In the genomic region with DNA sequence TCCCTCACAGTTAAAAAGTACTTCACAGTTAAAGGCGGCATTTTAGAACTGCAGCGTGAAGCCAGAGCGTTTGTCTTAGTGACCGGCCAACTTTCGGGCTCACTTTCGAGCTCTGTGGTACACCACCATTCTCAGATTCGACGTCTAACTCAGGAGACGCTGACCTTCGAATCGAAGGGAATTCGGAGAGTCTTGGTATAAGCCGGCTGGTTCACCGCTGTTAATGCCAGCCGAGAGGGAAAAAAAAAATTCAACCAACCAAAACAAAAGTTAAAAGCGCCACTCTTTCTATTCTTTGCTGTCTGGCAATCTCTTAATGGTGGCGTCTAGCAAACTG, we compare ENCODE assay signal across 8 cellular contexts. TPM values are rescaled to one million over a fixed set of nuclear protein-coding genes. Genes with fewer than 3 reads are reported as not detected.
DNase-seq lines count a peak whose midpoint lies in the region; ATAC-seq and TF ChIP-seq lines count a peak whose summit lies in the region.

No MANE protein-coding gene starts in this region.

- intact Hi-C loops in PC-9 (cut with micrococcal nuclease; ENCODE audit: unreplicated experiment) = loop anchor here (2.0 to 10.0 kb wide), 5 partner anchors 70 to 1897 kb away; partner anchors contain the start of genes CSNK1G3, PPIC and SNX2

- no peaks in the 10 kb centered on the region for H3K9me3 ChIP-seq in SK-N-SH
- H3K9me3 ChIP-seq in PC-9 (ENCODE audit: insufficient read depth, low read depth) = no peaks in the 10 kb centered on the region
- H3K9me3 ChIP-seq in fibroblast of lung (ENCODE audit: control insufficient read depth, insufficient read depth, low read depth, low read length) = no peaks in the 10 kb centered on the region
- no peaks in the 10 kb centered on the region for H3K9me3 ChIP-seq in parathyroid adenoma (ENCODE audit: control insufficient read depth, low read length)

- DNase-seq in SK-N-SH = no peak
- DNase-seq in PC-9 = no peak
- DNase-seq in fibroblast of lung (ENCODE audit: low read depth in 2 of 2) = no peak
- DNase-seq in NK-92 (lab: John Stamatoyannopoulos, UW; ENCODE audit: unreplicated experiment) = no peak
- DNase-seq in NCI-H187 treated with DMSO at 0.1 percent for 48 hours (lab: John Stamatoyannopoulos, UW) = no peak

- no TSS peak for BruUV-seq in PC-9 (replicated peaks; lab: Mats Ljungman, UMichigan)

- TF ChIP-seq CTCF in SK-N-SH (IDR thresholded peaks at IDR 0.05) (no peak), PC-9 (conservative IDR thresholded peaks at IDR 0.05) (no peak), fibroblast of lung (conservative IDR thresholded peaks at IDR 0.05 in 1 of 2, IDR thresholded peaks at IDR 0.05 in 1 of 2; ENCODE audit: low read depth in 1 of 2, low read length in 2 of 2) (no peak), parathyroid adenoma (IDR thresholded peaks at IDR 0.05) (no peak)

- no peaks in the 10 kb centered on the region for H3K27me3 ChIP-seq in SK-N-SH (ENCODE audit: insufficient read depth)
- no peaks in the 10 kb centered on the region for H3K27me3 ChIP-seq in PC-9 (ENCODE audit: insufficient read depth, low read depth)
- no peaks in the 10 kb centered on the region for H3K27me3 ChIP-seq in fibroblast of lung (ENCODE audit: control insufficient read depth, insufficient read depth, low read length)
- no peaks in the 10 kb centered on the region for H3K27me3 ChIP-seq in parathyroid adenoma (ENCODE audit: control insufficient read depth, insufficient read depth, low read length)

- H3K4me1 ChIP-seq in SK-N-SH (ENCODE audit: control insufficient read depth in 1 of 2, insufficient read depth in 2 of 2, low read depth in 1 of 2, low read length in 1 of 2) = peaks cover 7% of the 10 kb centered on the region in 2 experiments; a peak in 3 of 4 replicates
- H3K4me1 ChIP-seq in PC-9 (replicated peaks; ENCODE audit: insufficient read depth) = peaks cover 49% of the 10 kb centered on the region
- H3K4me1 ChIP-seq in fibroblast of lung (ENCODE audit: control insufficient read depth, extremely low read depth, insufficient read depth, low read length) = peaks cover 8% of the 10 kb centered on the region
- H3K4me1 ChIP-seq in parathyroid adenoma = peaks cover 7% of the 10 kb centered on the region

- H3K27ac ChIP-seq in SK-N-SH (ENCODE audit: low read depth in 2 of 2, low read length in 1 of 2) (peak overlapping the region; percentile 79 to 93), PC-9 (peak overlapping the region; percentile 87), fibroblast of lung (ENCODE audit: insufficient read depth, low read length) (peak overlapping the region; percentile 62), parathyroid adenoma (peak overlapping the region; percentile 81)

- no peak for TF ChIP-seq RAD21 in SK-N-SH (IDR thresholded peaks at IDR 0.05; ENCODE audit: low read length)

- H3K9me2 ChIP-seq in SK-N-SH = no peaks in the 10 kb centered on the region
- H3K9me2 ChIP-seq in PC-9 (ENCODE audit: insufficient read depth) = no peaks in the 10 kb centered on the region

- CTCF ChIA-PET in SK-N-SH (lab: Yijun Ruan, JAX) (interaction anchor here (0.6 to 1.4 kb wide), 4 partner anchors 140 to 500 kb away, joined by 3 to 4 read pairs (median 3); no protein-coding TSS in a partner anchor), PC-9 (lab: Charles Lee) (no interaction called here)

- H4K20me1 ChIP-seq in SK-N-SH (ENCODE audit: insufficient read depth) (no peaks in the 10 kb centered on the region), PC-9 (ENCODE audit: insufficient read depth) (no peaks in the 10 kb centered on the region), fibroblast of lung (ENCODE audit: control insufficient read depth, extremely low read depth, insufficient read depth, low read length) (no peaks in the 10 kb centered on the region)

- 39% methylated on average over 17 of the region's 17 CpGs for WGBS in SK-N-SH (ENCODE audit: low lambda C conversion rate)

- H2AFZ ChIP-seq in SK-N-SH (ENCODE audit: low read depth) (peak overlapping the region; percentile 96), PC-9 (peak overlapping the region; percentile 96), fibroblast of lung (ENCODE audit: low read length) (peak overlapping the region; percentile 20), parathyroid adenoma (peak overlapping the region; percentile 92)

- H3K4me3 ChIP-seq in SK-N-SH (ENCODE audit: low read depth in 2 of 2, low read length in 1 of 2) (peak overlapping the region; percentile 86 to 90), PC-9 (peak overlapping the region; percentile 64), fibroblast of lung (replicated peaks in 1 of 4; ENCODE audit: control extremely low read depth in 1 of 4, insufficient read depth in 1 of 4, low read depth in 3 of 4, low read length in 4 of 4) (peak overlapping the region; percentile 71 to 89 (median 80)), parathyroid adenoma (ENCODE audit: low read depth, low read length) (peak overlapping the region; percentile 74)

- ATAC-seq in SK-N-SH treated with all-trans-retinoic acid at 6 μM for 48 hours = no peak
- ATAC-seq in HG02588 (IDR thresholded peaks at IDR 0.05; ENCODE audit: unreplicated experiment) = peak; percentile 55

- H3K4me2 ChIP-seq in SK-N-SH (peak overlapping the region; percentile 75), PC-9 (peak overlapping the region; percentile 92), fibroblast of lung (ENCODE audit: extremely low read depth, insufficient read depth, low read length) (peak overlapping the region; percentile 79), parathyroid adenoma (ENCODE audit: low read length) (peak overlapping the region; percentile 89)

- H3K36me3 ChIP-seq in SK-N-SH (replicated peaks in 1 of 2; ENCODE audit: control insufficient read depth in 1 of 2, insufficient read depth in 2 of 2, low read length in 1 of 2) (no peaks in the 10 kb centered on the region), PC-9 (ENCODE audit: low read depth) (no peaks in the 10 kb centered on the region), fibroblast of lung (ENCODE audit: control insufficient read depth, insufficient read depth, low read length) (no peaks in the 10 kb centered on the region), parathyroid adenoma (ENCODE audit: control insufficient read depth, insufficient read depth, low read length) (no peaks in the 10 kb centered on the region)

- H3F3A ChIP-seq in SK-N-SH (replicated peaks; ENCODE audit: insufficient read depth) (peaks cover 5% of the 10 kb centered on the region), PC-9 (ENCODE audit: insufficient read depth, low read depth) (peaks cover 25% of the 10 kb centered on the region)

- H3K79me2 ChIP-seq in SK-N-SH (ENCODE audit: insufficient read depth) = peaks cover 41% of the 10 kb centered on the region
- peaks cover 28% of the 10 kb centered on the region for H3K79me2 ChIP-seq in PC-9 (ENCODE audit: low read depth)
- peaks cover 1% of the 10 kb centered on the region for H3K79me2 ChIP-seq in fibroblast of lung (ENCODE audit: control insufficient read depth, insufficient read depth, low read length)
- peaks cover 9% of the 10 kb centered on the region for H3K79me2 ChIP-seq in parathyroid adenoma

- peak overlapping the region; percentile 83 for H3K9ac ChIP-seq in SK-N-SH
- H3K9ac ChIP-seq in fibroblast of lung (ENCODE audit: insufficient read depth, low read length) = peak overlapping the region; percentile 83
- peak overlapping the region; percentile 9 for H3K9ac ChIP-seq in parathyroid adenoma

- POLR2A ChIA-PET in SK-N-SH (lab: Yijun Ruan, JAX) = interaction anchor here (0.6 to 0.7 kb wide), 3 partner anchors 53 to 252 kb away, joined by 3 read pairs; no protein-coding TSS in a partner anchor
- POLR2A ChIA-PET in PC-9 (lab: Charles Lee; ENCODE audit: unreplicated experiment) = interaction anchor here (0.7 kb wide), 1 partner anchor 194 kb away, joined by 5 read pairs; no protein-coding TSS in a partner anchor

- TF ChIP-seq EP300 in SK-N-SH (IDR thresholded peaks at IDR 0.05; ENCODE audit: borderline replicate concordance in 1 of 2, low read depth in 1 of 2, low read length in 1 of 2) = no peak

TF ChIP-seq in SK-N-SH, 30 proteins besides CTCF, POLR2A, EP300 and RAD21 (continues in another document):
- TF ChIP-seq TEAD4 (IDR thresholded peaks at IDR 0.05; ENCODE audit: borderline replicate concordance, insufficient read depth) (no peak), FOSL2 (IDR thresholded peaks at IDR 0.05; ENCODE audit: borderline replicate concordance, low read depth) (no peak), RCOR1 (IDR thresholded peaks at IDR 0.05; ENCODE audit: low read length) (no peak), TAF1 (IDR thresholded peaks at IDR 0.05; ENCODE audit: borderline replicate concordance, low read depth, low read length) (no peak)

TF ChIP-seq in SK-N-SH treated with all-trans-retinoic acid at 6 μM for 48 hours, 23 proteins besides CTCF, POLR2A, EP300 and RAD21 (continues in another document):
- TF ChIP-seq ISL1 (CRISPR knock-in tag; IDR thresholded peaks at IDR 0.05) (no peak), GLIS3 (CRISPR knock-in tag; IDR thresholded peaks at IDR 0.05) (no peak), OSR1 (CRISPR knock-in tag; IDR thresholded peaks at IDR 0.05) (no peak), CREB5 (CRISPR knock-in tag; IDR thresholded peaks at IDR 0.05; ENCODE audit: low read depth) (no peak), SNAI2 (CRISPR knock-in tag; IDR thresholded peaks at IDR 0.05) (no peak)

RNA-seq across cellular contexts. Expression of gene SNX24, which starts 0.5 kb away (rescaled TPM):
- polyA plus RNA-seq in SK-N-SH (2012; rRNA removed) (8.2 and 9.9 TPM in 2 replicates), fibroblast of lung (12.9 and 13.4 TPM in 2 replicates)
- 13.6 and 18.0 TPM in 2 replicates for polyA plus RNA-seq in SK-N-SH (2012; cell fraction: cytosol; rRNA removed)
- polyA plus RNA-seq in SK-N-SH (2012; cell fraction: nucleus; rRNA removed) = 7.9 and 13.1 TPM in 2 replicates
- total RNA-seq in PC-9 (2021) (21.5 and 22.3 TPM in 2 replicates), fibroblast of lung (20.3 and 22.3 TPM in 2 replicates)
- 16.6 and 20.8 TPM in 2 replicates for polyA plus RNA-seq in fibroblast of lung (2012)
- polyA minus RNA-seq in fibroblast of lung (ENCODE audit: low replicate concordance) = 2.7 TPM in 1 of 2 replicates, not detected in the other

Comparison
In these comparisons a context has a peak if more than half of its experiments do, and no peak if none do; other contexts are left out.
1. H2AFZ ChIP-seq: peak in every context shown above with its lines; median percentile 96 in SK-N-SH; 96 in PC-9; 92 in parathyroid adenoma; 20 in fibroblast of lung.
2. H3K9ac ChIP-seq: peak in every context shown above with its lines; median percentile 83 in SK-N-SH; 83 in fibroblast of lung; 9 in parathyroid adenoma.